ENCODE assay signal across 8 cellular contexts in the genomic region with DNA sequence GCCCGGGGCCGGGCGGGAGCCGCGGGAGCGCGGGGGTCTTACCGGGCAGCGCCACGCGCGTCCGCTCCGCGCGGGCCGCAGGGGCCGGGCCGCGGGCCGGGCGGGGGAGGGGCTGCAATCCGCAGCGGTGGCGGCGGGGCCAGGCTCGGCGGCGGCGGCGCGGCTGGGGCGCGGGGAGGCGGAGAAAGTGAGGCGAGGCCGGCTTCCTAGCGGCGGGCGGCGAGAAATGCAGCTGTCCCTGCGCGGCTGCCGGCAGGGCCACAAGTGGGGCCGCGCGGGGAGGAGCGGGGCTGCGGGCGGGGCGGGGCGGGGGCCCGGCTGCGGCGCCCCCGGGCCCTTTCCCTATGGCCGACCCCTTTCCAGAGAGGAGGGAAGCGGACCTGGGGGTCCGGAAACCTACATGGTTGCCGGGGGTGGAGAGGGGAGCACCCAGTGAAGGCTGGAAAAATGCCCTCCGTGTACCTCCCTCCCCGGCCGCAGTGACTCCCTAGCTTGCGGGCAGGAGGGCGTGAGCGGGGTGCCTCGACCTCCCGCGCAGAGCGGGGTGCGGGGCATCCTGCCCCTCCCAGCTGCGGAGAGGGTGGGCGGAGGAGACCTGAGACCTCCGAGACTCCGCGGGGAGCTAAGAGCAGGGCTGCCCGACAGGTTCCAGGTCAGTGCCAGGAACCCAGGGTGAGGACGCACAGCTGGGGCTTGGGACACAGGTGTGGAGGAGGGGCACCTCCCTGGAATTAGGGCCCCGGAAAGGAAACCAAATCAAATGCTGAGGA. TPM values are rescaled to one million over a fixed set of nuclear protein-coding genes. Genes with fewer than 3 reads are reported as not detected.
DNase-seq lines count a peak whose midpoint lies in the region; ATAC-seq, FAIRE-seq and TF ChIP-seq lines count a peak whose summit lies in the region.

A gene with protein sequence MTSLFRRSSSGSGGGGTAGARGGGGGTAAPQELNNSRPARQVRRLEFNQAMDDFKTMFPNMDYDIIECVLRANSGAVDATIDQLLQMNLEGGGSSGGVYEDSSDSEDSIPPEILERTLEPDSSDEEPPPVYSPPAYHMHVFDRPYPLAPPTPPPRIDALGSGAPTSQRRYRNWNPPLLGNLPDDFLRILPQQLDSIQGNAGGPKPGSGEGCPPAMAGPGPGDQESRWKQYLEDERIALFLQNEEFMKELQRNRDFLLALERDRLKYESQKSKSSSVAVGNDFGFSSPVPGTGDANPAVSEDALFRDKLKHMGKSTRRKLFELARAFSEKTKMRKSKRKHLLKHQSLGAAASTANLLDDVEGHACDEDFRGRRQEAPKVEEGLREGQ (minus strand): TSS at position 230 of the 770 bp plus-strand sequence. CDS start 69,848 bp downstream, outside the sequence.

- H3K4me3 ChIP-seq in HUES6 (ENCODE audit: low read depth, low read length) (peak within 1 kb of the TSS; percentile 76), heart left ventricle (peak within 1 kb of the TSS; percentile 64 to 99 (median 92)), trophoblast cell (ENCODE audit: low read depth, low read length) (peak within 1 kb of the TSS; percentile 74)

- peak within 1 kb of the TSS; percentile 67 for H3K14ac ChIP-seq in trophoblast cell (ENCODE audit: low read length)

- peak within 1 kb of the TSS; percentile 31 for H2AK5ac ChIP-seq in trophoblast cell (ENCODE audit: low read length)

- H3K23ac ChIP-seq in trophoblast cell (ENCODE audit: low read length), result no peak within 1 kb of the TSS

- 0 to 2% (median 1%) methylated on average over 36 to 79 of the region's 79 CpGs for WGBS in heart left ventricle, 4 donors
- WGBS in trophoblast cell (ENCODE audit: extremely low coverage, insufficient coverage, insufficient read length), result no CpG with 5 or more reads among the region's 79 CpGs

- H3K4me1 ChIP-seq in HUES6 (ENCODE audit: control insufficient read depth, insufficient read depth, low read length) (peaks cover 57% of the 10 kb centered on the region), heart left ventricle (peaks cover 0 to 58% (median 43%) of the 10 kb centered on the region in 12 donors), trophoblast cell (ENCODE audit: control insufficient read depth in 1 of 2, insufficient read depth in 2 of 2, low read length in 2 of 2) (peaks cover 26 to 29% of the 10 kb centered on the region in 2 experiments)

- H3K27ac ChIP-seq in HUES6 (ENCODE audit: low read depth, low read length) (peak within 1 kb of the TSS; percentile 83; the same call in 1 of the 2 replicates), heart left ventricle (peak within 1 kb of the TSS; percentile 94 to 100 (median 100)), trophoblast cell (ENCODE audit: low read depth, low read length) (peak within 1 kb of the TSS; percentile 72)

- H3K27ac Mint-ChIP-seq in activated naive CD8-positive, alpha-beta T cell treated with anti-CD3 and anti-CD28 coated beads, Interleukin-2, amount 50 U/mL, for 24 hours, result peak within 1 kb of the TSS; percentile 27
- H3K27ac Mint-ChIP-seq in type B pancreatic cell, result peak within 1 kb of the TSS; percentile 87

- H3K9ac ChIP-seq in HUES6 (ENCODE audit: low read length) (peak within 1 kb of the TSS; percentile 86), trophoblast cell (ENCODE audit: low read length) (peak within 1 kb of the TSS; percentile 73)

- peak within 1 kb of the TSS; percentile 49 for H3K4ac ChIP-seq in trophoblast cell (ENCODE audit: low read depth, low read length)

- H3K27me3 Mint-ChIP-seq in activated naive CD8-positive, alpha-beta T cell treated with anti-CD3 and anti-CD28 coated beads, Interleukin-2, amount 50 U/mL, for 24 hours, result peaks cover 61% of the 10 kb centered on the region
- peaks cover 3% of the 10 kb centered on the region for H3K27me3 Mint-ChIP-seq in type B pancreatic cell

- TF ChIP-seq POLR2A in GM12892 (IDR thresholded peaks at IDR 0.05; ENCODE audit: low read depth, low read length) (no peak), heart left ventricle (IDR thresholded peaks at IDR 0.05) (peak in 1 of 2 donors; percentile 34)

- peak; percentile 74 for DNase-seq in GM12892 (ENCODE audit: insufficient read length)
- peak; percentile 25 for DNase-seq in SKM-1 (lab: John Stamatoyannopoulos, UW; ENCODE audit: unreplicated experiment)
- peak; percentile 73 for DNase-seq in activated naive CD8-positive, alpha-beta T cell treated with anti-CD3 and anti-CD28 coated beads, Interleukin-2, amount 50 U/mL, for 24 hours
- peak; percentile 87 to 94 (median 89) for DNase-seq in heart left ventricle
- DNase-seq in trophoblast cell, result peak; percentile 42 to 69
- peak; percentile 90 for DNase-seq in type B pancreatic cell (ENCODE audit: extremely low spot score, unreplicated experiment)

- peak within 1 kb of the TSS; percentile 70 for H4K8ac ChIP-seq in trophoblast cell (ENCODE audit: low read depth, low read length)

- peak within 1 kb of the TSS; percentile 61 for H4K12ac ChIP-seq in trophoblast cell (ENCODE audit: low read depth, low read length)

- peak within 1 kb of the TSS; percentile 62 for H3K4me3 Mint-ChIP-seq in activated naive CD8-positive, alpha-beta T cell treated with anti-CD3 and anti-CD28 coated beads, Interleukin-2, amount 50 U/mL, for 24 hours
- peak within 1 kb of the TSS; percentile 90 for H3K4me3 Mint-ChIP-seq in type B pancreatic cell

- peak within 1 kb of the TSS; percentile 77 for H2AFZ ChIP-seq in trophoblast cell (ENCODE audit: insufficient read depth, low read length, poor library complexity)

- peak within 1 kb of the TSS; percentile 75 for H2BK12ac ChIP-seq in trophoblast cell (ENCODE audit: low read length)

- H3K4me1 Mint-ChIP-seq in activated naive CD8-positive, alpha-beta T cell treated with anti-CD3 and anti-CD28 coated beads, Interleukin-2, amount 50 U/mL, for 24 hours, result peaks cover 30% of the 10 kb centered on the region
- peaks cover 50% of the 10 kb centered on the region for H3K4me1 Mint-ChIP-seq in type B pancreatic cell (ENCODE audit: unreplicated experiment)

- H3K9me3 ChIP-seq in HUES6 (ENCODE audit: control insufficient read depth, insufficient read depth, low read depth, low read length) (no peaks in the 10 kb centered on the region), heart left ventricle (no peaks in the 10 kb centered on the region), trophoblast cell (ENCODE audit: insufficient read depth, low read depth, low read length) (peaks cover 1% of the 10 kb centered on the region)

- H3K4me2 ChIP-seq in trophoblast cell (ENCODE audit: low read length), result peak within 1 kb of the TSS; percentile 63

- peaks cover 7% of the 10 kb centered on the region for H3K79me2 ChIP-seq in trophoblast cell (ENCODE audit: control insufficient read depth, insufficient read depth, low read length, poor library complexity)

- no peaks in the 10 kb centered on the region for H3K9me3 Mint-ChIP-seq in activated naive CD8-positive, alpha-beta T cell treated with anti-CD3 and anti-CD28 coated beads, Interleukin-2, amount 50 U/mL, for 24 hours
- no peaks in the 10 kb centered on the region for H3K9me3 Mint-ChIP-seq in type B pancreatic cell

- H3K27me3 ChIP-seq in HUES6 (ENCODE audit: control insufficient read depth, insufficient read depth, low read length) (peaks cover 35% of the 10 kb centered on the region), heart left ventricle (peaks cover 0 to 4% (median 0%) of the 10 kb centered on the region in 9 donors), trophoblast cell (ENCODE audit: insufficient read depth, low read length) (no peaks in the 10 kb centered on the region)

- peak within 1 kb of the TSS; percentile 85 for H3K18ac ChIP-seq in trophoblast cell (ENCODE audit: low read length)

- intact Hi-C loops in heart left ventricle (cut with DNase I), result loop anchor here in 6 of 10 donors (1.0 to 5.0 kb wide), 8 partner anchors 31 to 78 kb away; no protein-coding TSS in a partner anchor

- TF ChIP-seq CTCF in heart left ventricle (IDR thresholded peaks at IDR 0.05), result peak in 10 of 12 donors; percentile 21 to 63 (median 44)
- TF ChIP-seq CTCF in type B pancreatic cell (conservative IDR thresholded peaks at IDR 0.05), result peak; percentile 69

- peak within 1 kb of the TSS; percentile 95 for H4K91ac ChIP-seq in trophoblast cell (ENCODE audit: low read depth, low read length)

- H3K36me3 ChIP-seq in HUES6 (ENCODE audit: control insufficient read depth, insufficient read depth, low read length) (no peaks in the 10 kb centered on the region), heart left ventricle (no peaks in the 10 kb centered on the region), trophoblast cell (ENCODE audit: control insufficient read depth in 1 of 2, insufficient read depth in 2 of 2, low read length in 2 of 2) (no peaks in the 10 kb centered on the region)

- peaks cover 14% of the 10 kb centered on the region for H3K79me1 ChIP-seq in trophoblast cell (ENCODE audit: low read length)

- H2BK120ac ChIP-seq in trophoblast cell (ENCODE audit: insufficient read depth, low read length, poor library complexity), result peak within 1 kb of the TSS; percentile 76

- ATAC-seq in activated naive CD8-positive, alpha-beta T cell treated with anti-CD3 and anti-CD28 coated beads, Interleukin-2, amount 50 U/mL, for 24 hours, result peak; percentile 63
- ATAC-seq in heart left ventricle (peak; percentile 12 to 78 (median 72)), HG03159 (IDR thresholded peaks at IDR 0.05; ENCODE audit: unreplicated experiment) (no peak)

- H3K36me3 Mint-ChIP-seq in activated naive CD8-positive, alpha-beta T cell treated with anti-CD3 and anti-CD28 coated beads, Interleukin-2, amount 50 U/mL, for 24 hours (ENCODE audit: low read depth), result no peaks in the 10 kb centered on the region
- peaks cover 3% of the 10 kb centered on the region for H3K36me3 Mint-ChIP-seq in type B pancreatic cell

- peak; percentile 14 for FAIRE-seq in GM12892 (lab: Jason Lieb, UNC)

- peak within 1 kb of the TSS; percentile 52 for H2BK5ac ChIP-seq in trophoblast cell (ENCODE audit: low read depth, low read length, poor library complexity)

RNA-seq across cellular contexts. Expression of the gene that starts here (rescaled TPM):
- polyA plus RNA-seq in GM12892 (2012; ENCODE audit: missing spikeins), result 1.2 TPM
- total RNA-seq in heart left ventricle, result 10 to 100 TPM; 37.6 to 68.5 (median 42.8) TPM
- 10 to 100 TPM; 29.6 to 39.9 TPM for polyA plus RNA-seq in heart left ventricle
- 12.4 and 13.0 TPM in 2 replicates for polyA plus RNA-seq in trophoblast cell (2013)
- 29.8 and 31.3 TPM in 2 replicates for total RNA-seq in type B pancreatic cell (ENCODE audit: low replicate concordance)

Comparison
In these comparisons a context has a peak if more than half of its experiments do, and no peak if none do; other contexts are left out.
1. DNase-seq: peak in every context shown above with its lines; median percentile 90 in type B pancreatic cell; 89 in heart left ventricle; 74 in GM12892; 73 in activated naive CD8-positive, alpha-beta T cell treated with anti-CD3 and anti-CD28 coated beads, Interleukin-2, amount 50 U/mL, for 24 hours; 56 in trophoblast cell; 25 in SKM-1.